ENCODE assay signal across 31 cellular contexts in the genomic region with DNA sequence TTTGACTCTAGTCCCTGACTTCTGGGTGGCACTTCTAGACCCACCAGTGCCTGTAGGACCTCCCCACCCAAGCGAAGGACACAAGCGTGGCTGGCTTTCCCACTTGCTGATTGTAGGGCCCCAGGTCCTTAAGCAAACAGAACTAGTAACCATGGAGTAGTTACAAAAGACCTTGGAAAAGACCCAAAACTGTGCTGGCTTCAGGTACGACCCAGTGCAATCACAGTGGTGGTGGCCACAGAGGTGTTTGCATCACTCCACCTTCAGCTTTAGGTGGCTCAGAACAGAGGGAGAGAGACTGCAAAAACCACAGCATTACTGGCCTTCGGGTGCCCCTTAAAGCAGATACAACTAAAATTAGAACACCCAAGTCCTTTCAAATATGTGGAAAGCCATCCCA. TPM values are rescaled to one million over a fixed set of nuclear protein-coding genes. Genes with fewer than 3 reads are reported as not detected.
"Had no signal": no experiment of that assay in that cellular context is flagged by ENCODE, and none has a peak within 500 bp of the region (broad histone marks: within the 10 kb centered on the region; RNA-seq: fewer than 3 reads in every experiment).

No MANE protein-coding gene starts in this region.

- H3K27ac Mint-ChIP-seq: activated B cell treated with CpG ODN at 0.5 μM for 24 hours; activated CD8-positive, alpha-beta T cell treated with anti-CD3 and anti-CD28 coated beads for 36 hours; activated naive CD8-positive, alpha-beta T cell; activated T-helper 17 cell treated with anti-CD3 and anti-CD28 coated beads, Interleukin-2, amount 50 U/mL, for 72 hours; effector memory CD8-positive, alpha-beta T cell; T-helper 17 cell; T-helper 2 cell treated with Interferon-gamma antibody and Interleukin-4, amounts not matched to agents 5 μg/mL and 100 μg/mL, for 36 hours had no signal

- H3K4me1 Mint-ChIP-seq: activated B cell treated with CpG ODN at 0.5 μM for 24 hours; activated T-helper 17 cell treated with anti-CD3 and anti-CD28 coated beads, Interleukin-2, amount 50 U/mL, for 72 hours; T-helper 17 cell had no signal

- H3K9me3 Mint-ChIP-seq: activated B cell treated with CpG ODN at 0.5 μM for 24 hours; activated CD8-positive, alpha-beta T cell treated with anti-CD3 and anti-CD28 coated beads for 36 hours; activated T-cell treated with anti-CD3 and anti-CD28 coated beads, Interleukin-2, amount 50 U/mL, for 4 hours; activated T-helper 17 cell treated with anti-CD3 and anti-CD28 coated beads, Interleukin-2, amount 50 U/mL, for 72 hours; effector memory CD8-positive, alpha-beta T cell; T-helper 2 cell treated with Interferon-gamma antibody and Interleukin-4, amounts not matched to agents 5 μg/mL and 100 μg/mL, for 36 hours had no signal

- H3K9me3 ChIP-seq: gastrocnemius medialis had no signal

- H3K27ac ChIP-seq: brain microvascular endothelial cell, esophagus muscularis mucosa, foreskin keratinocyte, gastrocnemius medialis, WERI-Rb-1 had no signal

- H3K27me3 ChIP-seq: brain microvascular endothelial cell, esophagus muscularis mucosa, foreskin keratinocyte, gastrocnemius medialis had no signal

- H3K27me3 Mint-ChIP-seq: activated B cell treated with CpG ODN at 0.5 μM for 24 hours; activated CD8-positive, alpha-beta T cell treated with anti-CD3 and anti-CD28 coated beads for 36 hours; activated naive CD8-positive, alpha-beta T cell; activated T-helper 17 cell treated with anti-CD3 and anti-CD28 coated beads, Interleukin-2, amount 50 U/mL, for 72 hours; effector memory CD8-positive, alpha-beta T cell; T-helper 17 cell had no signal

- H3K36me3 Mint-ChIP-seq: activated naive CD8-positive, alpha-beta T cell had no signal

- H3K36me3 ChIP-seq: brain microvascular endothelial cell, esophagus muscularis mucosa, gastrocnemius medialis, WERI-Rb-1 had no signal

- ATAC-seq: activated CD4-positive, CD25-positive, alpha-beta regulatory T cell treated with anti-CD3 and anti-CD28 coated beads, Interleukin-2, amount 50 U/mL, for 24 hours; activated CD8-positive, alpha-beta T cell treated with anti-CD3 and anti-CD28 coated beads for 36 hours; activated T-cell treated with anti-CD3 and anti-CD28 coated beads, Interleukin-2, amount 50 U/mL, for 4 hours; activated T-helper 17 cell treated with anti-CD3 and anti-CD28 coated beads, Interleukin-2, amount 50 U/mL, for 72 hours; effector memory CD8-positive, alpha-beta T cell; foreskin keratinocyte; gastrocnemius medialis; T-helper 17 cell had no signal

- DNase-seq: activated B cell treated with CpG ODN at 0.5 μM for 24 hours; activated CD4-positive, alpha-beta T cell treated with anti-CD3 and anti-CD28 coated beads for 48 hours; activated CD4-positive, alpha-beta T cell treated with anti-CD3 and anti-CD28 coated beads, Interleukin-2, amount 50 U/mL, for 1 hour; activated CD4-positive, alpha-beta T cell treated with anti-CD3 and anti-CD28 coated beads, Interleukin-2, amount 50 U/mL, for 48 hours; activated CD8-positive, alpha-beta memory T cell treated with anti-CD3 and anti-CD28 coated beads for 24 hours; activated CD8-positive, alpha-beta T cell treated with anti-CD3 and anti-CD28 coated beads for 36 hours; activated effector memory CD4-positive, alpha-beta T cell treated with Interleukin-2 at 50 U/mL for 16 hours; activated gamma-delta T cell treated with Interleukin-2 at 50 U/mL for 16 hours; activated naive CD4-positive, alpha-beta T cell treated with anti-CD3 and anti-CD28 coated beads, Interleukin-2, amount 50 U/mL, for 16 hours; activated naive CD4-positive, alpha-beta T cell treated with Interleukin-2 at 50 U/mL for 16 hours; activated T-cell treated with anti-CD3 and anti-CD28 coated beads, Interleukin-2, amount 50 U/mL, for 4 hours; amniotic stem cell; anterior cingulate cortex; brain microvascular endothelial cell; cortex of kidney; dermis blood vessel endothelial cell; effector CD4-positive, alpha-beta T cell; effector memory CD8-positive, alpha-beta T cell; erythroblast; foreskin keratinocyte; gastrocnemius medialis; SW 1271; T-helper 1 cell; T-helper 17 cell; T1000; WERI-Rb-1 had no signal

- H3K4me3 ChIP-seq: esophagus muscularis mucosa, gastrocnemius medialis had no signal

- H3K4me3 Mint-ChIP-seq: activated B cell treated with CpG ODN at 0.5 μM for 24 hours; activated CD8-positive, alpha-beta T cell treated with anti-CD3 and anti-CD28 coated beads for 36 hours; activated naive CD8-positive, alpha-beta T cell; activated T-cell treated with anti-CD3 and anti-CD28 coated beads, Interleukin-2, amount 50 U/mL, for 4 hours; activated T-helper 17 cell treated with anti-CD3 and anti-CD28 coated beads, Interleukin-2, amount 50 U/mL, for 72 hours; effector memory CD8-positive, alpha-beta T cell; T-helper 17 cell; T-helper 2 cell treated with Interferon-gamma antibody and Interleukin-4, amounts not matched to agents 5 μg/mL and 100 μg/mL, for 36 hours had no signal

- H3K4me1 ChIP-seq: esophagus muscularis mucosa, foreskin keratinocyte, gastrocnemius medialis had no signal

RNA-seq across cellular contexts. Expression of a gene that starts 52.9 kb away (rescaled TPM):
- total RNA-seq: gastrocnemius medialis had no signal
